Comparison of ENCODE assay signal across 1 cellular context in the genomic region with DNA sequence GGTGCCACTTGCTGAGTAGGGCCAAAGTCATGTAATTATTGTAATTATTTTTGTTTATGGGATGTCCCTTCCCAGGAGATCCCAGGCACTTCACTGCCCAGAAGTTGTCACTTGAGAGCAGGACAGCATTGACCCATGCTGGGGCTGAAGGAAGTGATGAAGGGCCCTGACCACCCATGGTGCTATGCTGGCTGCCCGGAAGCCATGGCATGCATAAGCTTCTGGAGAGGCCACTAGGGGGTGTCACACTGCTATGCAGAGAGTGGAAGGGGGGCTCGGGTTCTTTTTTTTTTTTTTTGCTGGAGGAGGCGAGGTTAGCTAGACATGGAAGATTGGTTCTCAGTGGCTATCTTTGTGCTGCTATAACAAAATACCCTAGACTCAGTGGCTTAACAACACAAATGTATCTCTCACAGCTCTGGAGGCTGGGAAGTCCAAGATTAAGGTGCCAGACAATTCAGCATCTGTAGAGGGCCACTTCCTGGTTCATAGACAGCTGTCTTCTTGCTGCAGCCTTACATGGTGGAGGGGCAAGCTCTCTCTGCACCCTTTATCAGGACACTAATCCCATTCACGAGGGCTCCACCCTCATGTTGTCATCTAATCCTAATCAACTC.
TF ChIP-seq lines count a peak whose summit lies in the region.

No MANE protein-coding gene starts in this region.

TF ChIP-seq in HEK293, 187 proteins besides CTCF, POLR2A, EP300 and RAD21 (continued from another document):
- TF ChIP-seq, protein P1, sequence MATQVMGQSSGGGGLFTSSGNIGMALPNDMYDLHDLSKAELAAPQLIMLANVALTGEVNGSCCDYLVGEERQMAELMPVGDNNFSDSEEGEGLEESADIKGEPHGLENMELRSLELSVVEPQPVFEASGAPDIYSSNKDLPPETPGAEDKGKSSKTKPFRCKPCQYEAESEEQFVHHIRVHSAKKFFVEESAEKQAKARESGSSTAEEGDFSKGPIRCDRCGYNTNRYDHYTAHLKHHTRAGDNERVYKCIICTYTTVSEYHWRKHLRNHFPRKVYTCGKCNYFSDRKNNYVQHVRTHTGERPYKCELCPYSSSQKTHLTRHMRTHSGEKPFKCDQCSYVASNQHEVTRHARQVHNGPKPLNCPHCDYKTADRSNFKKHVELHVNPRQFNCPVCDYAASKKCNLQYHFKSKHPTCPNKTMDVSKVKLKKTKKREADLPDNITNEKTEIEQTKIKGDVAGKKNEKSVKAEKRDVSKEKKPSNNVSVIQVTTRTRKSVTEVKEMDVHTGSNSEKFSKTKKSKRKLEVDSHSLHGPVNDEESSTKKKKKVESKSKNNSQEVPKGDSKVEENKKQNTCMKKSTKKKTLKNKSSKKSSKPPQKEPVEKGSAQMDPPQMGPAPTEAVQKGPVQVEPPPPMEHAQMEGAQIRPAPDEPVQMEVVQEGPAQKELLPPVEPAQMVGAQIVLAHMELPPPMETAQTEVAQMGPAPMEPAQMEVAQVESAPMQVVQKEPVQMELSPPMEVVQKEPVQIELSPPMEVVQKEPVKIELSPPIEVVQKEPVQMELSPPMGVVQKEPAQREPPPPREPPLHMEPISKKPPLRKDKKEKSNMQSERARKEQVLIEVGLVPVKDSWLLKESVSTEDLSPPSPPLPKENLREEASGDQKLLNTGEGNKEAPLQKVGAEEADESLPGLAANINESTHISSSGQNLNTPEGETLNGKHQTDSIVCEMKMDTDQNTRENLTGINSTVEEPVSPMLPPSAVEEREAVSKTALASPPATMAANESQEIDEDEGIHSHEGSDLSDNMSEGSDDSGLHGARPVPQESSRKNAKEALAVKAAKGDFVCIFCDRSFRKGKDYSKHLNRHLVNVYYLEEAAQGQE (tag by site-specific recombination; IDR thresholded peaks at IDR 0.05), result no peak
- TF ChIP-seq ZNF561 (tag by site-specific recombination; IDR thresholded peaks at IDR 0.05; ENCODE audit: borderline replicate concordance), result 0 out of 2 replicates have a peak, but pooled peaks have one; percentile 27
- peak; percentile 95 for TF ChIP-seq ZIC2 (tag by site-specific recombination; IDR thresholded peaks at IDR 0.05)
- 0 out of 2 replicates have a peak, but pooled peaks have one; percentile 64 for TF ChIP-seq ZNF2 (tag by site-specific recombination; IDR thresholded peaks at IDR 0.05)
TF ChIP-seq in HEK293: peak in this region for 8.
